In the genomic region with DNA sequence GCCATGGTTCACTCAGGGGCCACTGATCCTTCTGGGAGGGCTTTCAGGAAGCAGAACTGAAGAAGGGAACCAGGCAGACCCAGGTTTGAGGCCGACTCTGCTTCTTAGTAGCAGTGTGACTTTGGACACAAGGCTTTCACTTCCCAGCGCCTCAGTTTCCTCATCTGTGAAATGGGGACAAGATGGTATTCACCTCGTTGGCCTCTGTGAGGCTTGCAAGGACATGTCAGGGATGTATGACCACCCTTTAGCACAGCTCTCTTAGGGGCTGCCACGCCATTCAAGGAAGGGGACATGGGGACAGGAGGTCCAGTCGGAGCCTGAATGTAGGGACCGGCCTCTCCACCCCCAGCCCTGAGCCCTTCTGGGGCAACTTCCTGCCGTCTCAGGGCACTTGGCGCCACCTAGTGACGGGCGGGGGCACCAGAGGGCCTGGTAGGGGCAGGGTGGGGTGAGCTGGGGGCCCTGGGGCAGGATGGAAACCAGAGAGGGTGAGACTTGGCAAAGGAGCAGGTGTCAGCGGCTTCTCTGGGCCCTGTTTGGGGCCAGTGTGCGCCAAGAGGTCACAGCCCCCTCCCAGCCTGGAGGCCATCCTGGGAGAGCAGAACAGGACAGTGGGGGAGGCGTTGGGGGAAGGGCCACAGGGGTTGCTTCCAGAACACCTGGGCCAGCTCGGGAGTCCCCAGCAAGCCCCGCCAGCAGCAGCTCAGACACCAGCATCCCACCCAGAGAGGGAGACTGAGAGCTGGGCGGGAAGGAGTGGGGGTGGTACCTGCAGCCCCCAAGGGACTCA, we compare ENCODE assay signal across 8 cellular contexts.
DNase-seq lines count a peak whose midpoint lies in the region; ATAC-seq and TF ChIP-seq lines count a peak whose summit lies in the region.

No MANE protein-coding gene starts in this region.

- peak; percentile 85 to 86 for ATAC-seq in stimulated activated naive B cell treated with anti-CD40 and anti-IgM and Interleukin-4, amounts not matched to agents 10 μg/mL and 1 μg/mL and 100 μg/mL, for 72 hours (replicated peaks)
- ATAC-seq in HG03135 (IDR thresholded peaks at IDR 0.05; ENCODE audit: unreplicated experiment), result no peak

- DNase-seq in D341Med (ENCODE audit: low spot score) (peak; percentile 82), HuH-7.5 (ENCODE audit: low spot score) (peak; percentile 77), medulla oblongata (ENCODE audit: extremely low spot score) (peak; percentile 8), NCI-H1694 (lab: John Stamatoyannopoulos, UW) (no peak)
- DNase-seq in stimulated activated naive B cell treated with anti-CD40 and anti-IgM and Interleukin-4, amounts not matched to agents 10 μg/mL and 1 μg/mL and 100 μg/mL, for 72 hours, result peak; percentile 34

- no peak overlapping the region for H3K27ac ChIP-seq in VCaP

- H3K27me3 Mint-ChIP-seq in brain, result peaks cover 4% of the 10 kb centered on the region
- H3K27me3 Mint-ChIP-seq in stimulated activated naive B cell treated with anti-CD40 and anti-IgM and Interleukin-4, amounts not matched to agents 10 μg/mL and 1 μg/mL and 100 μg/mL, for 72 hours, result peaks cover 26 to 28% of the 10 kb centered on the region in 2 donors

- no peak overlapping the region for H3K27ac Mint-ChIP-seq in brain
- H3K27ac Mint-ChIP-seq in stimulated activated naive B cell treated with anti-CD40 and anti-IgM and Interleukin-4, amounts not matched to agents 10 μg/mL and 1 μg/mL and 100 μg/mL, for 72 hours, result no peak overlapping the region

- peaks cover 45% of the 10 kb centered on the region for H3K4me1 Mint-ChIP-seq in brain
- peaks cover 2 to 4% of the 10 kb centered on the region in 2 donors for H3K4me1 Mint-ChIP-seq in stimulated activated naive B cell treated with anti-CD40 and anti-IgM and Interleukin-4, amounts not matched to agents 10 μg/mL and 1 μg/mL and 100 μg/mL, for 72 hours

- TF ChIP-seq CTCF in VCaP (conservative IDR thresholded peaks at IDR 0.05) (peak; percentile 78), brain (conservative IDR thresholded peaks at IDR 0.05) (peak; percentile 44 to 61)

- no peaks in the 10 kb centered on the region for H3K36me3 Mint-ChIP-seq in brain
- no peaks in the 10 kb centered on the region for H3K36me3 Mint-ChIP-seq in stimulated activated naive B cell treated with anti-CD40 and anti-IgM and Interleukin-4, amounts not matched to agents 10 μg/mL and 1 μg/mL and 100 μg/mL, for 72 hours

- H3K9me3 Mint-ChIP-seq in brain, result peaks cover 0 to 4% (median 2%) of the 10 kb centered on the region in 5 experiments
- H3K9me3 Mint-ChIP-seq in stimulated activated naive B cell treated with anti-CD40 and anti-IgM and Interleukin-4, amounts not matched to agents 10 μg/mL and 1 μg/mL and 100 μg/mL, for 72 hours, result no peaks in the 10 kb centered on the region

- no peak overlapping the region for H3K4me3 Mint-ChIP-seq in brain
- H3K4me3 Mint-ChIP-seq in stimulated activated naive B cell treated with anti-CD40 and anti-IgM and Interleukin-4, amounts not matched to agents 10 μg/mL and 1 μg/mL and 100 μg/mL, for 72 hours, result no peak overlapping the region
